Comparison of ENCODE assay signal across 8 cellular contexts in the genomic region with DNA sequence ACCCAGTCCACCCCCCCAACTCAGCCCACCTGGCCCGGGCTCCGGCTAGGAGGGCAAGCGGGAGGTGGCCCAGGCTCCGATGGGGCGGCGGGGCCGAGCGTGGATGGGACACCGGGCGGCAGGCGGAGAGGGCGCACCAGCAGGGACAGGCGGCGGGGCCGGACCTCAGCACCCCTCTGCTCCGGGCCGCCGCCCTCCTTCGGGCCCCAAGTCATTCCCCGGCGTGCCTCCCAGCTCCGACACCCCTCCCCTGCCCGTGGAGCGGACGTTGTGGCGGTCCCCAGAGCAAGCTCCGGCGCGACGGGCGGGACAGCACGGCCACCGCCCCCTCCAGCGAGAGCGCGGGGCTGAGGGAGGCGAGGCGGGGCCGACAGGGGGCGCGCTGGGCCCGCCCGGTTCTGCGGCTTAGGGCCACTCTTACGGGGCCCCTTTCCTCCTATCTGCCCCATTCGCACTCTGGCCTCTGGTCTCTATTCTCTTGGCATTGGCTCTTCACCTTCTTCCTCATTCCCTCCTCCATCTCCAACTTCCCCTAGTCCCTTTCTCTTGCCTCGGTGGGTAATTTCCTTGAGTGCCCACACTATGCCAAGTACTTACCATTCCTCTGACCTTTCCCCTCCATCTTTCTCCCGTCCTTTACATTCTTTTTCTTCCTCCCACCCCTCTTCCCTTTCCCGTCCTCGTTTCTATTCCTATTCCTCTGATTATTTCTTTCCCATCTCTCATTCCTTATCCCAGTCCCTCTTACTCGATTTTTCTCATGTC. TPM values are rescaled to one million over a fixed set of nuclear protein-coding genes. Genes with fewer than 3 reads are reported as not detected.
DNase-seq lines count a peak whose midpoint lies in the region; ATAC-seq and TF ChIP-seq lines count a peak whose summit lies in the region.

No MANE protein-coding gene starts in this region.

- intact Hi-C loops in psoas muscle (cut with DNase I) = loop anchor here in 1 of 2 donors (1.0 kb wide), 1 partner anchor 40 kb away; no protein-coding TSS in a partner anchor

- H3K36me3 ChIP-seq in psoas muscle (ENCODE audit: insufficient read depth in 1 of 2, low read depth in 1 of 2) = no peaks in the 10 kb centered on the region

- DNase-seq in ACHN (peak; percentile 59), NCI-H460 (ENCODE audit: extremely low read depth, low read depth) (peak; percentile 26), foreskin keratinocyte (no peak), psoas muscle (peak; percentile 40 to 76)
- DNase-seq in activated T-cell treated with anti-CD3 and anti-CD28 coated beads, Interleukin-2, amount 50 U/mL, for 48 hours = peak; percentile 77 to 81
- DNase-seq in NK-92 treated with Interleukin-12 subunit alpha and Interleukin-12 subunit beta, amount 100 ng/mL, for 24 hours (lab: John Stamatoyannopoulos, UW) = no peak

- ATAC-seq in GM19438 (IDR thresholded peaks at IDR 0.05; ENCODE audit: low read depth, unreplicated experiment) = peak; percentile 61
- peak; percentile 66 for ATAC-seq in foreskin keratinocyte
- ATAC-seq in psoas muscle = peak; percentile 77 to 85 (median 78)
- no peak for ATAC-seq in HG03378 (IDR thresholded peaks at IDR 0.05; ENCODE audit: unreplicated experiment)

- H3K27ac ChIP-seq in foreskin keratinocyte = no peak overlapping the region
- H3K27ac ChIP-seq in psoas muscle = no peak overlapping the region

- H3K4me1 ChIP-seq in foreskin keratinocyte = no peaks in the 10 kb centered on the region
- peaks cover 12% of the 10 kb centered on the region for H3K4me1 ChIP-seq in psoas muscle

- TF ChIP-seq CTCF in foreskin keratinocyte (conservative IDR thresholded peaks at IDR 0.05) (peak; percentile 65), psoas muscle (IDR thresholded peaks at IDR 0.05) (peak; percentile 72)

- peak overlapping the region; percentile 66 for H3K4me3 ChIP-seq in psoas muscle

- no peaks in the 10 kb centered on the region for H3K9me3 ChIP-seq in psoas muscle

- peaks cover 91% of the 10 kb centered on the region for H3K27me3 ChIP-seq in foreskin keratinocyte
- H3K27me3 ChIP-seq in psoas muscle (ENCODE audit: insufficient read depth in 3 of 3, low read length in 2 of 3) = peaks cover 0 to 21% (median 0%) of the 10 kb centered on the region in 3 donors

- in situ Hi-C loops in ACHN (cut with HindIII; ENCODE audit: low pct_ligation_motif_present, low pct_unique_long_range_greater_than_20kb, low sequenced_read_pairs) = no loop called here

- 7 to 11% (median 9%) methylated on average over 27 to 51 of the region's 51 CpGs for WGBS in psoas muscle, 3 donors

RNA-seq across cellular contexts. Expression of a gene that starts 0.7 kb away (rescaled TPM):
- not detected in 2 replicates for total RNA-seq in NCI-H460 (2014; rRNA removed; shearing (Covaris generic))
- not detected in 2 replicates for polyA plus RNA-seq in NCI-H460 (2014; cell fraction: nucleus; rRNA removed)
- total RNA-seq in foreskin keratinocyte (not detected in 2 replicates), psoas muscle (1 to 10 TPM in 1 of 4 donors, under 1 TPM in 2, not detected in 1; 0.38 to 1.9 (median 0.91) TPM)
- polyA plus RNA-seq in foreskin keratinocyte (not detected in 2 replicates), psoas muscle (under 1 TPM; 0.07 to 0.93 (median 0.21) TPM)

RNA-seq across cellular contexts. Expression of a gene that starts 18.8 kb away (rescaled TPM):
- total RNA-seq in NCI-H460 (2014; rRNA removed; shearing (Covaris generic)) = not detected in 2 replicates
- polyA plus RNA-seq in NCI-H460 (2014; cell fraction: nucleus; rRNA removed) = not detected in 2 replicates
- total RNA-seq in foreskin keratinocyte (not detected in 2 replicates), psoas muscle (10 to 100 TPM in 3 of 4 donors, 1 to 10 TPM in 1; 9.7 to 29.6 (median 23.0) TPM)
- polyA plus RNA-seq in foreskin keratinocyte (not detected in 2 replicates), psoas muscle (10 to 100 TPM in 2 of 3 donors, 1 to 10 TPM in 1; 3.8 to 25.2 (median 22.5) TPM)

RNA-seq across cellular contexts. Expression of a gene that starts 42.1 kb away (rescaled TPM):
- not detected in 2 replicates for total RNA-seq in NCI-H460 (2014; rRNA removed; shearing (Covaris generic))
- polyA plus RNA-seq in NCI-H460 (2014; cell fraction: nucleus; rRNA removed) = not detected in 2 replicates
- total RNA-seq in foreskin keratinocyte (not detected in 2 replicates), psoas muscle (under 1 TPM in 1 of 4 donors, not detected in 3; 0.83 TPM)
- polyA plus RNA-seq in foreskin keratinocyte (not detected in 2 replicates), psoas muscle (not detected)

RNA-seq across cellular contexts. Expression of a gene that starts 58.8 kb away (rescaled TPM):
- total RNA-seq in NCI-H460 (2014; rRNA removed; shearing (Covaris generic)) = 70.0 and 73.6 TPM in 2 replicates
- polyA plus RNA-seq in NCI-H460 (2014; cell fraction: nucleus; rRNA removed) = 53.1 and 67.7 TPM in 2 replicates
- 64.5 and 71.5 TPM in 2 replicates for total RNA-seq in foreskin keratinocyte
- 41.6 and 49.3 TPM in 2 replicates for polyA plus RNA-seq in foreskin keratinocyte
- 10 to 100 TPM; 35.7 to 66.7 (median 57.5) TPM for total RNA-seq in psoas muscle
- polyA plus RNA-seq in psoas muscle = 10 to 100 TPM; 49.8 to 94.0 (median 66.3) TPM

Comparison
In these comparisons a context has a peak if more than half of its experiments do, and no peak if none do; other contexts are left out.
1. DNase-seq: peak in ACHN (single experiment), NCI-H460 (single experiment), activated T-cell treated with anti-CD3 and anti-CD28 coated beads, Interleukin-2, amount 50 U/mL, for 48 hours (2 of 2) and psoas muscle (2 of 2); none in foreskin keratinocyte (0 of 2) and NK-92 treated with Interleukin-12 subunit alpha and Interleukin-12 subunit beta, amount 100 ng/mL, for 24 hours (single experiment).
2. RNA of a gene that starts 18.8 kb away (total RNA-seq): 9.7 to 29.6 TPM in psoas muscle; not detected in NCI-H460 and not detected in foreskin keratinocyte; every median in the first group is over 10 times any median in the second.